8 cellular contexts compared by ENCODE assay signal in genomic region chr7:55073051-55073511, GRCh38. TPM values are rescaled to one million over a fixed set of nuclear protein-coding genes. Genes with fewer than 3 reads are reported as not detected.
A peak's percentile ranks its signal among the peaks of the same experiment; 100 is the strongest.
DNase-seq lines count a peak whose midpoint lies in the region; ATAC-seq and TF ChIP-seq lines count a peak whose summit lies in the region.

No MANE protein-coding gene starts in this region.

- 58 to 78% (median 70%) methylated on average over 4 of the region's 4 CpGs for WGBS in psoas muscle, 3 donors

- POLR2A ChIA-PET in activated CD4-positive, alpha-beta T cell treated with anti-CD3 and anti-CD28 coated beads for 36 hours (lab: Charles Lee): no interaction called here

- peaks cover 18% of the 10 kb centered on the region for H3K4me1 Mint-ChIP-seq in activated CD4-positive, alpha-beta T cell treated with anti-CD3 and anti-CD28 coated beads for 36 hours

- H3K36me3 Mint-ChIP-seq in activated CD4-positive, alpha-beta T cell treated with anti-CD3 and anti-CD28 coated beads for 36 hours (ENCODE audit: low read depth): no peaks in the 10 kb centered on the region

- H3K27ac Mint-ChIP-seq in activated CD4-positive, alpha-beta T cell treated with anti-CD3 and anti-CD28 coated beads for 36 hours: no peak overlapping the region

- TF ChIP-seq CTCF in psoas muscle (IDR thresholded peaks at IDR 0.05): no peak

- H3K4me3 ChIP-seq in psoas muscle: no peak overlapping the region

- H3K27me3 ChIP-seq in psoas muscle (ENCODE audit: insufficient read depth in 3 of 3, low read length in 2 of 3): no peaks in the 10 kb centered on the region

- CTCF ChIA-PET in activated CD4-positive, alpha-beta T cell treated with anti-CD3 and anti-CD28 coated beads for 36 hours (lab: Charles Lee): interaction anchor here (1.0 kb wide), 1 partner anchor 182 kb away, joined by 5 read pairs; no protein-coding TSS in a partner anchor

- H3K9me3 Mint-ChIP-seq in activated CD4-positive, alpha-beta T cell treated with anti-CD3 and anti-CD28 coated beads for 36 hours (ENCODE audit: low read depth): no peaks in the 10 kb centered on the region

- H3K4me3 Mint-ChIP-seq in activated CD4-positive, alpha-beta T cell treated with anti-CD3 and anti-CD28 coated beads for 36 hours: no peak overlapping the region

- H3K36me3 ChIP-seq in psoas muscle (ENCODE audit: insufficient read depth in 1 of 2, low read depth in 1 of 2): no peaks in the 10 kb centered on the region

- peak; percentile 77 for ATAC-seq in activated CD4-positive, alpha-beta T cell treated with anti-CD3 and anti-CD28 coated beads for 36 hours
- ATAC-seq in HG02798 (IDR thresholded peaks at IDR 0.05; ENCODE audit: poor library complexity, unreplicated experiment): peak; percentile 61
- peak; percentile 46 for ATAC-seq in SK-N-SH treated with all-trans-retinoic acid at 6 μM for 48 hours
- no peak for ATAC-seq in psoas muscle

- DNase-seq in activated CD4-positive, alpha-beta T cell treated with anti-CD3 and anti-CD28 coated beads for 36 hours: peak; percentile 22
- no peak for DNase-seq in activated CD4-positive, alpha-beta T cell treated with anti-CD3 and anti-CD28 coated beads, Interleukin-2, amount 50 U/mL, for 48 hours
- DNase-seq in psoas muscle (no peak), dermis blood vessel endothelial cell (no peak)
- DNase-seq in activated CD8-positive, alpha-beta memory T cell treated with anti-CD3 and anti-CD28 coated beads, Interleukin-2, amount 50 U/mL, for 4 hours: no peak
- no peak for DNase-seq in effector CD8-positive, alpha-beta T cell (lab: John Stamatoyannopoulos, UW)

- intact Hi-C loops in activated CD4-positive, alpha-beta T cell treated with anti-CD3 and anti-CD28 coated beads for 36 hours (cut with DNase I, micrococcal nuclease): loop anchor here in 1 of 2 experiments (2.0 kb wide), 1 partner anchor 14 kb away; no protein-coding TSS in a partner anchor
- intact Hi-C loops in psoas muscle (cut with DNase I): loop anchor here in 1 of 2 donors (10.0 kb wide), 1 partner anchor 48 kb away; no protein-coding TSS in a partner anchor

- H3K9me3 ChIP-seq in psoas muscle: no peaks in the 10 kb centered on the region

- peaks cover 13% of the 10 kb centered on the region for H3K27me3 Mint-ChIP-seq in activated CD4-positive, alpha-beta T cell treated with anti-CD3 and anti-CD28 coated beads for 36 hours

- H3K27ac ChIP-seq in psoas muscle: peak overlapping the region; percentile 76

- peaks cover 58% of the 10 kb centered on the region for H3K4me1 ChIP-seq in psoas muscle

TF ChIP-seq in SK-N-SH treated with all-trans-retinoic acid at 6 μM for 48 hours, 23 proteins besides CTCF, POLR2A, EP300 and RAD21:
- TF ChIP-seq ARNTL (CRISPR knock-in tag; IDR thresholded peaks at IDR 0.05; ENCODE audit: borderline replicate concordance, low read depth) (no peak), SNAI2 (CRISPR knock-in tag; IDR thresholded peaks at IDR 0.05) (no peak), POU6F1 (CRISPR knock-in tag; IDR thresholded peaks at IDR 0.05; ENCODE audit: borderline replicate concordance, low read depth) (no peak), TCF4 (CRISPR knock-in tag; IDR thresholded peaks at IDR 0.05; ENCODE audit: borderline replicate concordance) (no peak), ZNF8 (CRISPR knock-in tag; IDR thresholded peaks at IDR 0.05) (no peak), PPARA (CRISPR knock-in tag; IDR thresholded peaks at IDR 0.05; ENCODE audit: borderline replicate concordance) (no peak), CSRNP3 (CRISPR knock-in tag; IDR thresholded peaks at IDR 0.05) (no peak), ZC3H10 (CRISPR knock-in tag; IDR thresholded peaks at IDR 0.05) (no peak), TOX (CRISPR knock-in tag; IDR thresholded peaks at IDR 0.05; ENCODE audit: borderline replicate concordance) (no peak), ESRRG (CRISPR knock-in tag; IDR thresholded peaks at IDR 0.05) (no peak), ISL1 (CRISPR knock-in tag; IDR thresholded peaks at IDR 0.05) (no peak), RARB (CRISPR knock-in tag; IDR thresholded peaks at IDR 0.05) (no peak), CSDC2 (CRISPR knock-in tag; IDR thresholded peaks at IDR 0.05) (no peak), TSHZ2 (CRISPR knock-in tag; IDR thresholded peaks at IDR 0.05) (no peak), ZFP3 (CRISPR knock-in tag; IDR thresholded peaks at IDR 0.05) (no peak), PATZ1 (CRISPR knock-in tag; IDR thresholded peaks at IDR 0.05; ENCODE audit: borderline replicate concordance) (no peak), ZNF565 (CRISPR knock-in tag; conservative IDR thresholded peaks at IDR 0.05; ENCODE audit: low read depth) (no peak), OSR1 (CRISPR knock-in tag; IDR thresholded peaks at IDR 0.05) (no peak), GLIS3 (CRISPR knock-in tag; IDR thresholded peaks at IDR 0.05) (no peak)
TF ChIP-seq in SK-N-SH treated with all-trans-retinoic acid at 6 μM for 48 hours: peak in this region for 0.

RNA-seq across cellular contexts. Expression of gene EGFR, which starts 54.3 kb away (rescaled TPM):
- total RNA-seq in activated CD4-positive, alpha-beta T cell treated with anti-CD3 and anti-CD28 coated beads for 36 hours: under 1 TPM in 1 of 2 experiments, not detected in 1; 0.09 TPM
- total RNA-seq in psoas muscle: 10 to 100 TPM; 14.1 to 39.7 (median 22.1) TPM
- polyA plus RNA-seq in psoas muscle: 10 to 100 TPM in 1 of 3 donors, 1 to 10 TPM in 2; 3.6 to 10.9 (median 5.5) TPM
- total RNA-seq in dermis blood vessel endothelial cell: 0.56 and 0.85 TPM in 2 replicates

Comparison
In these comparisons a context has a peak if more than half of its experiments do, and no peak if none do; other contexts are left out.
1. ATAC-seq: peak in activated CD4-positive, alpha-beta T cell treated with anti-CD3 and anti-CD28 coated beads for 36 hours (single experiment), HG02798 (single experiment) and SK-N-SH treated with all-trans-retinoic acid at 6 μM for 48 hours (single experiment); none in psoas muscle (0 of 4).